ENCODE assay signal across 11 cellular contexts in genomic region chr1:244231193-244231571, GRCh38.
DNase-seq lines count a peak whose midpoint lies in the region; ATAC-seq and TF ChIP-seq lines count a peak whose summit lies in the region.
"Had no signal": no experiment of that assay in that cellular context is flagged by ENCODE, and none has a peak within 500 bp of the region (broad histone marks: within the 10 kb centered on the region; RNA-seq: fewer than 3 reads in every experiment).

No MANE protein-coding gene starts in this region.

- CTCF ChIA-PET in A673 (lab: Charles Lee) (no interaction called here), MCF 10A (lab: Yijun Ruan, JAX) (interaction anchor here (0.6 to 1.6 kb wide), 11 partner anchors 8 to 958 kb away, joined by 3 to 4 read pairs (median 3); no protein-coding TSS in a partner anchor)

- H3K9me3 Mint-ChIP-seq in MCF 10A (ENCODE audit: unreplicated experiment): no peaks in the 10 kb centered on the region

- H3K36me3 ChIP-seq in A673 (ENCODE audit: insufficient read depth, low read length, poor library complexity, severe bottlenecking) (no peaks in the 10 kb centered on the region), sigmoid colon (no peaks in the 10 kb centered on the region)

- H3K27me3 ChIP-seq in A673 (replicated peaks; ENCODE audit: insufficient read depth, low read depth, low read length, poor library complexity): no peaks in the 10 kb centered on the region
- no peaks in the 10 kb centered on the region for H3K27me3 ChIP-seq in HL-60 (ENCODE audit: insufficient read depth, poor library complexity, severe bottlenecking)
- peaks cover 0 to 5% (median 0%) of the 10 kb centered on the region in 3 donors for H3K27me3 ChIP-seq in sigmoid colon

- no peaks in the 10 kb centered on the region for H3K27me3 Mint-ChIP-seq in MCF 10A (ENCODE audit: insufficient read depth, unreplicated experiment)

- TF ChIP-seq POLR2A in sigmoid colon (IDR thresholded peaks at IDR 0.05): no peak

- TF ChIP-seq CTCF in A673 (conservative IDR thresholded peaks at IDR 0.05; ENCODE audit: low read depth, low read length) (no peak), HL-60 (IDR thresholded peaks at IDR 0.05; ENCODE audit: insufficient read depth, low read length) (no peak), MCF 10A (IDR thresholded peaks at IDR 0.05; ENCODE audit: unreplicated experiment) (no peak), sigmoid colon (IDR thresholded peaks at IDR 0.05) (no peak)

- DNase-seq in A673 (ENCODE audit: low spot score) (no peak), HL-60 (ENCODE audit: low read depth in 1 of 2, low spot score in 1 of 2) (peak in 1 of 2 experiments; percentile 25), MCF 10A (ENCODE audit: unreplicated experiment) (peak; percentile 97), left lobe of liver (ENCODE audit: low spot score) (peak; percentile 61), sigmoid colon (no peak), Ammon's horn (ENCODE audit: low spot score) (no peak), NCI-H526 treated with DMSO at 0.1 percent for 48 hours (lab: John Stamatoyannopoulos, UW) (no peak)
- DNase-seq: activated CD4-positive, CD25-positive, alpha-beta regulatory T cell; NCI-H187 treated with DMSO at 0.1 percent for 48 hours had no signal

- WGBS in sigmoid colon, 2 donors: 65 to 76% methylated on average over 8 of the region's 8 CpGs

- H3K4me3 Mint-ChIP-seq in MCF 10A (ENCODE audit: unreplicated experiment): peak overlapping the region; percentile 73

- H3K4me1 ChIP-seq in A673 (ENCODE audit: insufficient read depth, low read length, poor library complexity, severe bottlenecking): peaks cover 25% of the 10 kb centered on the region
- H3K4me1 ChIP-seq in sigmoid colon: peaks cover 0 to 9% (median 6%) of the 10 kb centered on the region in 4 donors

- ATAC-seq in left lobe of liver (peak; percentile 80), HG02981 (IDR thresholded peaks at IDR 0.05; ENCODE audit: unreplicated experiment) (no peak)

- TF ChIP-seq EP300 in sigmoid colon (IDR thresholded peaks at IDR 0.05): no peak

- BruUV-seq in A673 (replicated peaks; lab: Mats Ljungman, UMichigan) (no TSS peak), MCF 10A (replicated peaks; lab: Mats Ljungman, UMichigan) (no TSS peak)

- H3K9me3 ChIP-seq in A673 (ENCODE audit: low read depth, low read length, poor library complexity, severe bottlenecking) (no peaks in the 10 kb centered on the region), sigmoid colon (no peaks in the 10 kb centered on the region)

- peak overlapping the region; percentile 74 for H3K27ac Mint-ChIP-seq in MCF 10A (ENCODE audit: low read depth, unreplicated experiment)
- H3K27ac Mint-ChIP-seq: B cell had no signal

- H3K27ac ChIP-seq in A673 (ENCODE audit: low read depth, low read length, poor library complexity, severe bottlenecking) (peak overlapping the region; percentile 60), HL-60 (replicated peaks) (peak overlapping the region; percentile 26; the same call in 1 of the 2 replicates), sigmoid colon (no peak overlapping the region)

- intact Hi-C loops in A673 (cut with micrococcal nuclease; ENCODE audit: unreplicated experiment): no loop called here
- intact Hi-C loops in MCF 10A (cut with micrococcal nuclease): no loop called here
- intact Hi-C loops in sigmoid colon (cut with DNase I): no loop called here

- POLR2A ChIA-PET in A673 (lab: Charles Lee; ENCODE audit: low non-redundant PET) (interaction anchor here (0.6 kb wide), 1 partner anchor 130 kb away, joined by 19 read pairs; no protein-coding TSS in a partner anchor), MCF 10A (lab: Yijun Ruan, JAX) (interaction anchor here (0.6 to 3.6 kb wide), 10 partner anchors 9 to 635 kb away, joined by 3 to 17 read pairs (median 4); partner anchors contain the start of gene ZBTB18)

- H3K4me3 ChIP-seq in A673 (ENCODE audit: low read depth, low read length, poor library complexity, severe bottlenecking) (peak overlapping the region; percentile 30), HL-60 (replicated peaks; ENCODE audit: insufficient read depth, low read length) (no peak overlapping the region), sigmoid colon (peak overlapping the region in 2 of 4 donors; percentile 29 to 34)

- peaks cover 21% of the 10 kb centered on the region for H3K4me1 Mint-ChIP-seq in MCF 10A (ENCODE audit: insufficient read depth, unreplicated experiment)

- H3K36me3 Mint-ChIP-seq in MCF 10A (ENCODE audit: insufficient read depth, unreplicated experiment): no peaks in the 10 kb centered on the region

Comparison
In these comparisons a context has a peak if more than half of its experiments do, and no peak if none do; other contexts are left out.
1. DNase-seq: peak in MCF 10A (single experiment) and left lobe of liver (single experiment); none in A673 (single experiment), sigmoid colon (single experiment), Ammon's horn (single experiment) and NCI-H526 treated with DMSO at 0.1 percent for 48 hours (single experiment).
2. H3K27ac ChIP-seq: peak in A673 (single experiment) and HL-60 (single experiment); none in sigmoid colon (0 of 4).